ENCODE assay signal across 8 cellular contexts in the genomic region with DNA sequence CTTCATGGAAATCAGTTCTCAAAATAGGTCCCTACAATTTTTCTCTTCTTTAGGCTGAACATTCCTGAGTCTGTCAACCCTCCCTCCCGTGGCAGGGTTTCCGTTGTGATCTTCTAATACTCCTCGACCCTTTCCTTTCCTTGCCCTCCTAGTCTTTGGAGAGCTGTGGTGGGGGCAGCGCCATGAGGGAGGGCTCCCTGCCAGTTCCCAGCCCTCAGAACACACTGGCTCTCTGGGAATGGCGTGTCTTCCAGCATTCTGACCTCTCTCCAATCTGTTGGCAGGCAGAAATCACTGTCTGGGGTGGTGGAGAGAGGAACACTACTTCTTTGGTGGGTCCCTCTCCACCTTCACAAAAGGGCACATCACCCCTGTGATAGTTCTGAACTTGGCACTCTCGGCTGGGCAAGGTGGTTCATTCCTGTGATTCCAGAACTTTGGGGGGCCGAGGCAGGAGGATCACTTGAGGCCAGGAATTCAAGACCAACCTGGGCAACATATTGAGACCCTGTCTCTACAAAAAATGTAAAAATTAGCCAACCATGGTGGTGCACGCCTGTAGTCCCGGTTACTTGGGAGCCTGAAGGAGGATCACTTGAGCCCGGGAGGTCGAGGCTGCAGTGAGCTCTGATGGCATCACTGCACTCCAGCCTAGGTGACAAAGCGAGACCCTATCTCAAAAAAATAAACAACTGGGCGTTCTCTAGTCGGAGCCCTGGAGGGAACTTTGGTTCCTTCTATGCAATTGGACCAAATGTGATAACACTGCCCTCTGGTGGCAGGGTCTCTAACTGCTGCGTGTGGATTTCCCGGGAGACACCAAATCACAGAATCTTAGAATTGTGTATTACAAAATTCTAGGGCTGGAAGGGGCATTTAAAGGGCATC. TPM values are rescaled to one million over a fixed set of nuclear protein-coding genes. Genes with fewer than 3 reads are reported as not detected.
DNase-seq lines count a peak whose midpoint lies in the region; ATAC-seq and TF ChIP-seq lines count a peak whose summit lies in the region.

No MANE protein-coding gene starts in this region.

- no peaks in the 10 kb centered on the region for H3K9me3 ChIP-seq in upper lobe of right lung

- intact Hi-C loops in upper lobe of right lung (cut with DNase I) = loop anchor here (5.0 kb wide), 1 partner anchor 270 kb away; no protein-coding TSS in a partner anchor

- TF ChIP-seq CTCF in upper lobe of right lung (IDR thresholded peaks at IDR 0.05) = peak; percentile 93

- no peak overlapping the region for H3K4me3 ChIP-seq in upper lobe of right lung

- H3K27me3 ChIP-seq in upper lobe of right lung = no peaks in the 10 kb centered on the region

- peak; percentile 93 for ATAC-seq in upper lobe of right lung

- in situ Hi-C loops in KBM-7 (cut with MboI; ENCODE audit: low pct_unique_long_range_greater_than_20kb, low sequenced_read_pairs) (loop anchor here (25.0 kb wide), 1 partner anchor 275 kb away; no protein-coding TSS in a partner anchor), SK-MEL-5 (cut with HindIII; ENCODE audit: low pct_unique_long_range_greater_than_20kb, low sequenced_read_pairs) (loop anchor here (25.0 kb wide), 1 partner anchor 225 kb away; no protein-coding TSS in a partner anchor)

- peak; percentile 31 for DNase-seq in DMS79 treated with DMSO at 0.1 percent for 48 hours (lab: John Stamatoyannopoulos, UW)
- peak; percentile 78 for DNase-seq in KBM-7
- peak; percentile 89 for DNase-seq in SK-MEL-5 (ENCODE audit: low read depth, low spot score)
- peak; percentile 62 for DNase-seq in activated gamma-delta T cell treated with anti-CD3 and anti-CD28 coated beads, Interleukin-2, amount 50 U/mL, for 16 hours (ENCODE audit: low read depth)
- peak; percentile 77 for DNase-seq in germinal center (ENCODE audit: low spot score)
- peak; percentile 73 for DNase-seq in pons (ENCODE audit: low spot score)
- no peak for DNase-seq in upper lobe of right lung
- no peak for DNase-seq in cortex of kidney (lab: John Stamatoyannopoulos, UW)

- H3K27ac ChIP-seq in upper lobe of right lung = no peak overlapping the region

- peaks cover 3% of the 10 kb centered on the region for H3K4me1 ChIP-seq in upper lobe of right lung

- no peaks in the 10 kb centered on the region for H3K36me3 ChIP-seq in upper lobe of right lung

RNA-seq across cellular contexts. Expression of a gene that starts 13.1 kb away (rescaled TPM):
- total RNA-seq in SK-MEL-5 (2014; rRNA removed; shearing (Covaris generic)) = 317 and 342 TPM in 2 replicates
- 334 and 392 TPM in 2 replicates for polyA plus RNA-seq in SK-MEL-5 (2015; cell fraction: cytosol; rRNA removed)
- polyA plus RNA-seq in SK-MEL-5 (2015; cell fraction: nucleus; rRNA removed) = 108 and 117 TPM in 2 replicates
- 137 TPM for total RNA-seq in upper lobe of right lung

RNA-seq across cellular contexts. Expression of a gene that starts 39.9 kb away (rescaled TPM):
- total RNA-seq in SK-MEL-5 (2014; rRNA removed; shearing (Covaris generic)) = not detected in 2 replicates
- not detected in 2 replicates for polyA plus RNA-seq in SK-MEL-5 (2015; cell fraction: cytosol; rRNA removed)
- not detected in 2 replicates for polyA plus RNA-seq in SK-MEL-5 (2015; cell fraction: nucleus; rRNA removed)
- total RNA-seq in upper lobe of right lung = not detected

Comparison
In these comparisons a context has a peak if more than half of its experiments do, and no peak if none do; other contexts are left out.
1. DNase-seq: peak in DMS79 treated with DMSO at 0.1 percent for 48 hours (single experiment), KBM-7 (single experiment), SK-MEL-5 (single experiment), activated gamma-delta T cell treated with anti-CD3 and anti-CD28 coated beads, Interleukin-2, amount 50 U/mL, for 16 hours (single experiment), germinal center (single experiment) and pons (single experiment); none in upper lobe of right lung (single experiment) and cortex of kidney (single experiment).